20 cellular contexts compared by ENCODE assay signal in the genomic region with DNA sequence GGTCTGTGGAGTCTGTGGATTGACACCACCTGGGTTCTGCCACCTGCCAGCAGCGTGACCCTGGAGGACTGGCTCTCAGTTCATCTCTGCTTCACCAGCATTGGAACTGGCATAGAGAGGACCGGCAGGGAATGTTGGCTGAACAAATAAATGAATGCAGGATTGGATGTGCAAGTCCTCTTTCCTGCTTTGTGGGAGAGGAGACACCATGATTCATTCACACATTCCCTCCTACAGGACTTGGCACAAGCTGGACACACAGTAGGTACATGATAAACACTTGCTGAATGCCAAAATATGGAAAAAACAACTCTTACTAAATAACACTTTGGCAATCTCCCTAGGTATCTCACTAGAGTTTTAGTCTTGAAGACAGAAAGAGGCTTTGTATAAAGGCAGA.
A peak's percentile ranks its signal among the peaks of the same experiment; 100 is the strongest.
DNase-seq lines count a peak whose midpoint lies in the region; TF ChIP-seq lines count a peak whose summit lies in the region.
"Had no signal": no experiment of that assay in that cellular context is flagged by ENCODE, and none has a peak within 500 bp of the region (broad histone marks: within the 10 kb centered on the region; RNA-seq: fewer than 3 reads in every experiment).

No MANE protein-coding gene starts in this region.

- DNase-seq in HT1080 (ENCODE audit: low read depth) (peak; percentile 10), NCI-H69 (lab: John Stamatoyannopoulos, UW) (peak; percentile 44), fibroblast of the aortic adventitia (ENCODE audit: low read depth) (peak; percentile 22), superior temporal gyrus (ENCODE audit: extremely low spot score) (peak; percentile 60), thyroid gland (no peak), iPS-NIHi11 (ENCODE audit: low spot score) (no peak), NCI-H2171 treated with DMSO at 0.1 percent for 48 hours (lab: John Stamatoyannopoulos, UW) (no peak)
- DNase-seq: AML-193, EL, GF-D8, Karpas-422, MM.1S, NCI-H1092, NCI-H1436, NCI-H2029, NCI-H345, NCI-H526, OCI-M1, Right ventricle myocardium superior had no signal

- TF ChIP-seq CTCF in fibroblast of the aortic adventitia (IDR thresholded peaks at IDR 0.05; ENCODE audit: insufficient read depth, low read length), result no peak
- TF ChIP-seq CTCF in thyroid gland (IDR thresholded peaks at IDR 0.05), result no peak

- no peaks in the 10 kb centered on the region for H3K36me3 ChIP-seq in thyroid gland

- no peaks in the 10 kb centered on the region for H3K9me3 ChIP-seq in thyroid gland

- 74 to 77% methylated on average over 2 of the region's 2 CpGs for WGBS in thyroid gland, 2 donors

- H3K4me1 ChIP-seq in thyroid gland, result peaks cover 0 to 6% of the 10 kb centered on the region in 2 donors

- intact Hi-C loops in thyroid gland (cut with DNase I), result no loop called here

- no peak overlapping the region for H3K27ac ChIP-seq in thyroid gland
- H3K27ac ChIP-seq: C4-2B had no signal

- no peak for TF ChIP-seq POLR2A in thyroid gland (IDR thresholded peaks at IDR 0.05)

- no peaks in the 10 kb centered on the region for H3K27me3 ChIP-seq in thyroid gland

- no peak overlapping the region for H3K4me3 ChIP-seq in fibroblast of the aortic adventitia (ENCODE audit: low read depth, low read length)
- H3K4me3 ChIP-seq in thyroid gland (replicated peaks in 1 of 3), result no peak overlapping the region

Comparison
In these comparisons a context has a peak if more than half of its experiments do, and no peak if none do; other contexts are left out.
1. DNase-seq: peak in HT1080 (single experiment), NCI-H69 (single experiment), fibroblast of the aortic adventitia (single experiment) and superior temporal gyrus (single experiment); none in thyroid gland (0 of 2), iPS-NIHi11 (single experiment) and NCI-H2171 treated with DMSO at 0.1 percent for 48 hours (single experiment).